In the genomic region with DNA sequence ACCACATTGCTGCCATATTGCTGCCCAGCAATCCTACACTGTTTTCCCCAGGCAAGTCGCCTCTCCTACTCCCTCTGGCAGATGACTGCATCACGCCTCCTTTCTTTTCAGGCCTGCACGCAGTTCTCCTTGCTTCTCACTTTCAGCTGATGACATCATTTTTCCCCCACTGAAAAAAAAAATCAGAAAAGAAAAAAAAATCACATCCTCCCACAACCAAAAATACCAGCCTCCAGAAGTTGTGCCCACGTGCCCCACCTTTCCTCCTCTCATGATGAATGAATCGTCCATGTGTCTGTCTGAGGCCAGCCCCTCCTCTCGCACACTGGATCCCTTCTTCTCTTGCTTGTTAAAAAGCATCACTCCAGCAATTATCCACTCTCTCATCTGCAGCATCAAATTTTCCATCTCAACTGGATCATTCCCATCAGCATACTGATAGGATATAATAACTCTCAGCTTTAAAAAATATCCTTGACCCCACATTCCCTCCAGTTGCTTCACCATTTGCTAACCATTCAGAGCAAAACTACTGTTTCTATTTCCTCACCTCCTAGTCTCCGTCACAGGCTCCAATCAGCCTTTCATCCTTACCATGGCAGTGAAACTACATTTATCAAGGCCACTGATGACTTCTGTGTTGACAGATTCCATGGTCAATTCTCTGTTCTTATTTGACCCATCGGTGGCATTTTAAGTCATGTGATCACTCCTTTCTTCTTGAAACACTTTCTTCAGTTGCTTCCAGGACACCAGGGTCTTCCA, we compare ENCODE assay signal across 15 cellular contexts. TPM values are rescaled to one million over a fixed set of nuclear protein-coding genes. Genes with fewer than 3 reads are reported as not detected.
DNase-seq lines count a peak whose midpoint lies in the region; ATAC-seq, FAIRE-seq and TF ChIP-seq lines count a peak whose summit lies in the region.
"Had no signal": no experiment of that assay in that cellular context is flagged by ENCODE, and none has a peak within 500 bp of the region (broad histone marks: within the 10 kb centered on the region; RNA-seq: fewer than 3 reads in every experiment).

No MANE protein-coding gene starts in this region.

- no peaks in the 10 kb centered on the region for H3K36me3 ChIP-seq in K562 (ENCODE audit: control insufficient read depth, insufficient read depth, low read length)
- H3K36me3 ChIP-seq: BLaER1 had no signal

- BruUV-seq in K562 (replicated peaks; lab: Mats Ljungman, UMichigan): no TSS peak

- peaks cover 12 to 16% of the 10 kb centered on the region in 2 experiments for H3K27me3 ChIP-seq in K562 (ENCODE audit: control insufficient read depth in 2 of 2, insufficient read depth in 2 of 2, low read length in 2 of 2)
- H3K27me3 ChIP-seq: BLaER1, body of pancreas had no signal

- CTCF ChIA-PET in K562 (lab: Yijun Ruan, JAX; ENCODE audit: low intra/inter-chr PET ratio): no interaction called here

- no peaks in the 10 kb centered on the region for H3K4me1 ChIP-seq in K562 (replicated peaks in 1 of 2; ENCODE audit: control insufficient read depth in 2 of 2, insufficient read depth in 2 of 2, low read length in 2 of 2)
- H3K4me1 ChIP-seq: BLaER1, body of pancreas had no signal

- peak; percentile 97 for DNase-seq in COLO829 (ENCODE audit: low spot score)
- peak; percentile 41 for DNase-seq in activated CD4-positive, alpha-beta T cell treated with anti-CD3 and anti-CD28 coated beads for 48 hours
- DNase-seq in K562 (ENCODE audit: extremely low read depth in 1 of 4, low spot score in 3 of 4): no peak
- DNase-seq in stimulated activated CD4-positive, alpha-beta T cell treated with anti-CD3 and anti-CD28 coated beads, Interleukin-2, amount 100 ng/mL, for 4 hours (ENCODE audit: low read depth): peak; percentile 37
- DNase-seq in HK-2 (ENCODE audit: unreplicated experiment): no peak
- no peak for DNase-seq in activated CD8-positive, alpha-beta memory T cell treated with anti-CD3 and anti-CD28 coated beads, Interleukin-2, amount 50 U/mL, for 48 hours
- no peak for DNase-seq in hippocampal formation (lab: John Stamatoyannopoulos, UW)
- DNase-seq: activated B cell treated with CpG ODN at 0.5 μM for 24 hours, body of pancreas, DMS79, small intestine, T-helper 17 cell had no signal

- WGBS in K562 (ENCODE audit: insufficient coverage, low coverage, missing lambda C conversion rate): 7% methylated on average over 8 of the region's 8 CpGs

- H3K9me1 ChIP-seq in K562 (ENCODE audit: control insufficient read depth, insufficient read depth, low read length): no peaks in the 10 kb centered on the region

- POLR2A ChIA-PET in K562 (lab: Yijun Ruan, JAX): interaction anchor here (0.6 to 1.9 kb wide), 4 partner anchors 35 to 328 kb away, joined by 3 to 5 read pairs (median 3); partner anchors contain the start of gene SRSF1

- in situ Hi-C loops in K562 (cut with MboI): no loop called here

- no peak for TF ChIP-seq EP300 in K562 (IDR thresholded peaks at IDR 0.05; ENCODE audit: low read length)

- no peak overlapping the region for H3K9ac ChIP-seq in K562 (ENCODE audit: insufficient read depth in 1 of 2, low read depth in 2 of 2, low read length in 2 of 2)
- H3K9ac ChIP-seq: BLaER1 had no signal

- no peak for FAIRE-seq in K562 (lab: Jason Lieb, UNC)
- FAIRE-seq: H1, small intestine had no signal

- H2AFZ ChIP-seq in K562 (ENCODE audit: low read depth, low read length): no peak overlapping the region

- no peak overlapping the region for H3K4me2 ChIP-seq in K562 (ENCODE audit: insufficient read depth, low read length)
- H3K4me2 ChIP-seq: BLaER1 had no signal

- no peaks in the 10 kb centered on the region for H3K9me3 ChIP-seq in K562 (replicated peaks; ENCODE audit: control insufficient read depth, insufficient read depth, low read depth, low read length)
- H3K9me3 ChIP-seq: BLaER1, body of pancreas had no signal

- TF ChIP-seq POLR2A in K562 (conservative IDR thresholded peaks at IDR 0.05): no peak

- intact Hi-C loops in K562 (cut with micrococcal nuclease): no loop called here

- H3K4me3 ChIP-seq in K562: no peak overlapping the region
- H3K4me3 ChIP-seq: BLaER1, body of pancreas had no signal

- H3K27ac ChIP-seq in K562 (ENCODE audit: extremely low read depth, low read depth, low read length): no peak overlapping the region
- H3K27ac ChIP-seq: BLaER1, body of pancreas had no signal

- H4K20me1 ChIP-seq in K562 (replicated peaks; ENCODE audit: control insufficient read depth, insufficient read depth, low read length): no peaks in the 10 kb centered on the region
- H4K20me1 ChIP-seq: BLaER1 had no signal

- TF ChIP-seq RAD21 in K562 (CRISPR knock-in tag; conservative IDR thresholded peaks at IDR 0.05 in 1 of 2, IDR thresholded peaks at IDR 0.05 in 1 of 2): no peak

- ATAC-seq in K562: no peak
- no peak for ATAC-seq in GM18858 (IDR thresholded peaks at IDR 0.05; ENCODE audit: unreplicated experiment)
- ATAC-seq: body of pancreas, T-helper 17 cell had no signal

- H3K79me2 ChIP-seq in K562 (ENCODE audit: control insufficient read depth, insufficient read depth, low read length): no peaks in the 10 kb centered on the region

- TF ChIP-seq CTCF in K562 (IDR thresholded peaks at IDR 0.05 in 2 of 3, conservative IDR thresholded peaks at IDR 0.05 in 1 of 3; ENCODE audit: insufficient read depth in 2 of 3, low read depth in 1 of 3, low read length in 3 of 3): no peak

TF ChIP-seq in K562, 482 proteins besides CTCF, POLR2A, EP300 and RAD21 (continues in another document):
- TF ChIP-seq CEBPG (CRISPR knock-in tag; IDR thresholded peaks at IDR 0.05) (no peak), CEBPG (tag; conservative IDR thresholded peaks at IDR 0.05 in 1 of 2, IDR thresholded peaks at IDR 0.05 in 1 of 2) (peak in 1 of 2 experiments; percentile 58; a peak in 1 of 4 replicates), ZNF324 (CRISPR knock-in tag; IDR thresholded peaks at IDR 0.05) (no peak), ZNF3 (CRISPR knock-in tag; IDR thresholded peaks at IDR 0.05) (no peak), MYNN (IDR thresholded peaks at IDR 0.05) (no peak), MYNN (CRISPR knock-in tag; IDR thresholded peaks at IDR 0.05) (no peak)
- TF ChIP-seq, protein P1, sequence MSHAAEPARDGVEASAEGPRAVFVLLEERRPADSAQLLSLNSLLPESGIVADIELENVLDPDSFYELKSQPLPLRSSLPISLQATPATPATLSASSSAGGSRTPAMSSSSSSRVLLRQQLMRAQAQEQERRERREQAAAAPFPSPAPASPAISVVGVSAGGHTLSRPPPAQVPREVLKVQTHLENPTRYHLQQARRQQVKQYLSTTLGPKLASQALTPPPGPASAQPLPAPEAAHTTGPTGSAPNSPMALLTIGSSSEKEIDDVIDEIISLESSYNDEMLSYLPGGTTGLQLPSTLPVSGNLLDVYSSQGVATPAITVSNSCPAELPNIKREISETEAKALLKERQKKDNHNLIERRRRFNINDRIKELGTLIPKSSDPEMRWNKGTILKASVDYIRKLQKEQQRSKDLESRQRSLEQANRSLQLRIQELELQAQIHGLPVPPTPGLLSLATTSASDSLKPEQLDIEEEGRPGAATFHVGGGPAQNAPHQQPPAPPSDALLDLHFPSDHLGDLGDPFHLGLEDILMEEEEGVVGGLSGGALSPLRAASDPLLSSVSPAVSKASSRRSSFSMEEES (CRISPR knock-in tag; IDR thresholded peaks at IDR 0.05): peak; percentile 77

RNA-seq across cellular contexts. Expression of gene DYNLL2, which starts 30.1 kb away (rescaled TPM):
- total RNA-seq in K562 (2011; cell fraction: chromatin; rRNA removed; ENCODE audit: low replicate concordance): 14.2 and 14.6 TPM in 2 replicates
- 8.4 and 9.3 TPM in 2 replicates for total RNA-seq in K562 (2011; cell fraction: nucleolus; rRNA removed)
- total RNA-seq in K562 (2011; cell fraction: nucleoplasm; rRNA removed): 17.1 and 28.1 TPM in 2 replicates
- total RNA-seq in K562 (2014; rRNA removed) (13.0 and 17.2 TPM in 2 replicates), K562 (2014; rRNA removed; fragmentation: Illumina TruSeq; extraction: Trizol) (12.8 and 15.0 TPM in 2 replicates), K562 (2015; rRNA removed; fragmentation: Illumina TruSeq; extraction: Trizol) (11.2 and 11.9 TPM in 2 replicates), K562 (2021) (19.1 and 24.5 TPM in 2 replicates)
- polyA plus RNA-seq in K562 (2011; rRNA removed) (12.2 and 18.4 TPM in 2 replicates), K562 (2014; fragmentation: Illumina TruSeq; extraction: Trizol) (23.8 and 26.0 TPM in 2 replicates), K562 (2014; fragmentation: Nextera tagmentation; extraction: Ambion mirVana) (1 to 10 TPM; 1.8 to 2.3 TPM), K562 (2014; rRNA removed) (19.9 and 22.6 TPM in 2 replicates)
- polyA plus RNA-seq in K562 (2011; cell fraction: cytosol; rRNA removed): 11.2 and 12.5 TPM in 2 replicates
- 8.7 and 10.1 TPM in 2 replicates for polyA plus RNA-seq in K562 (2011; cell fraction: nucleus; rRNA removed)
- 19.5 and 41.0 TPM in 2 replicates for polyA plus RNA-seq in K562 (2012)
- 16.5 and 19.5 TPM in 2 replicates for polyA minus RNA-seq in K562 (2011; rRNA and poly(A)+ RNA removed)
- 5.9 and 10.6 TPM in 2 replicates for polyA minus RNA-seq in K562 (2011; cell fraction: cytosol; rRNA and poly(A)+ RNA removed)
- 5.9 and 9.1 TPM in 2 replicates for polyA minus RNA-seq in K562 (2011; cell fraction: nucleus; rRNA and poly(A)+ RNA removed)

RNA-seq across cellular contexts. Expression of gene SRSF1, which starts 46.1 kb away (rescaled TPM):
- total RNA-seq in K562 (2011; cell fraction: chromatin; rRNA removed; ENCODE audit: low replicate concordance): 786 and 1,134 TPM in 2 replicates
- 478 and 544 TPM in 2 replicates for total RNA-seq in K562 (2011; cell fraction: nucleolus; rRNA removed)
- 429 and 506 TPM in 2 replicates for total RNA-seq in K562 (2011; cell fraction: nucleoplasm; rRNA removed)
- total RNA-seq in K562 (2014; rRNA removed): 434 and 460 TPM in 2 replicates
- 485 and 507 TPM in 2 replicates for total RNA-seq in K562 (2014; rRNA removed; fragmentation: Illumina TruSeq; extraction: Trizol)
- 538 and 559 TPM in 2 replicates for total RNA-seq in K562 (2015; rRNA removed; fragmentation: Illumina TruSeq; extraction: Trizol)
- 384 and 442 TPM in 2 replicates for total RNA-seq in K562 (2021)
- polyA plus RNA-seq in K562 (2011; rRNA removed): 318 and 470 TPM in 2 replicates
- 194 and 299 TPM in 2 replicates for polyA plus RNA-seq in K562 (2011; cell fraction: cytosol; rRNA removed)
- polyA plus RNA-seq in K562 (2011; cell fraction: nucleus; rRNA removed): 1,337 and 1,529 TPM in 2 replicates
- polyA plus RNA-seq in K562 (2012): 195 and 557 TPM in 2 replicates
- 380 and 384 TPM in 2 replicates for polyA plus RNA-seq in K562 (2014; fragmentation: Illumina TruSeq; extraction: Trizol)
- polyA plus RNA-seq in K562 (2014; fragmentation: Nextera tagmentation; extraction: Ambion mirVana): 10 to 100 TPM; 77.8 to 98.4 TPM
- 425 and 475 TPM in 2 replicates for polyA plus RNA-seq in K562 (2014; rRNA removed)
- 523 and 643 TPM in 2 replicates for polyA minus RNA-seq in K562 (2011; rRNA and poly(A)+ RNA removed)
- polyA minus RNA-seq in K562 (2011; cell fraction: cytosol; rRNA and poly(A)+ RNA removed): 235 and 297 TPM in 2 replicates
- 514 and 680 TPM in 2 replicates for polyA minus RNA-seq in K562 (2011; cell fraction: nucleus; rRNA and poly(A)+ RNA removed)

Comparison
In these comparisons a context has a peak if more than half of its experiments do, and no peak if none do; other contexts are left out.
1. DNase-seq: peak in COLO829 (single experiment), activated CD4-positive, alpha-beta T cell treated with anti-CD3 and anti-CD28 coated beads for 48 hours (single experiment) and stimulated activated CD4-positive, alpha-beta T cell treated with anti-CD3 and anti-CD28 coated beads, Interleukin-2, amount 100 ng/mL, for 4 hours (single experiment); none in K562 (0 of 4), HK-2 (single experiment), activated CD8-positive, alpha-beta memory T cell treated with anti-CD3 and anti-CD28 coated beads, Interleukin-2, amount 50 U/mL, for 48 hours (single experiment) and hippocampal formation (0 of 2).